9 cellular contexts compared by ENCODE assay signal in genomic region chr6:44100088-44100550, GRCh38. TPM values are rescaled to one million over a fixed set of nuclear protein-coding genes. Genes with fewer than 3 reads are reported as not detected.
A peak's percentile ranks its signal among the peaks of the same experiment; 100 is the strongest.
DNase-seq lines count a peak whose midpoint lies in the region; ATAC-seq, FAIRE-seq and TF ChIP-seq lines count a peak whose summit lies in the region.
"Had no signal": no experiment of that assay in that cellular context is flagged by ENCODE, and none has a peak within 500 bp of the region (broad histone marks: within the 10 kb centered on the region; RNA-seq: fewer than 3 reads in every experiment).

No MANE protein-coding gene starts in this region.

- TF ChIP-seq EP300 in K562 (IDR thresholded peaks at IDR 0.05; ENCODE audit: low read length) = no peak

- no peak for TF ChIP-seq POLR2A in K562 (conservative IDR thresholded peaks at IDR 0.05)

- H3K27ac ChIP-seq in K562 (ENCODE audit: extremely low read depth, low read depth, low read length) = no peak overlapping the region
- H3K27ac ChIP-seq in liver (ENCODE audit: low read depth in 1 of 2, low read length in 2 of 2) = no peak overlapping the region
- H3K27ac ChIP-seq: neutrophil had no signal

- H3K9me1 ChIP-seq in K562 (ENCODE audit: control insufficient read depth, insufficient read depth, low read length) = no peaks in the 10 kb centered on the region

- no peak overlapping the region for H3K4me2 ChIP-seq in K562 (ENCODE audit: insufficient read depth, low read length)

- POLR2A ChIA-PET in K562 (lab: Yijun Ruan, JAX) = interaction anchor here (0.6 to 1.6 kb wide), 7 partner anchors 11 to 152 kb away, joined by 3 to 5 read pairs (median 4); partner anchors contain the start of gene HSP90AB1

- H3K4me1 ChIP-seq in K562 (replicated peaks in 1 of 2; ENCODE audit: control insufficient read depth in 2 of 2, insufficient read depth in 2 of 2, low read length in 2 of 2) (peaks cover 0 to 7% of the 10 kb centered on the region in 2 experiments; a peak in 3 of 5 replicates), liver (ENCODE audit: control insufficient read depth in 4 of 4, insufficient read depth in 4 of 4, low read length in 3 of 4) (peaks cover 3 to 30% (median 17%) of the 10 kb centered on the region in 4 donors)

- FAIRE-seq in K562 (lab: Jason Lieb, UNC) = peak; percentile 75

- H3K9me3 ChIP-seq in MG63 (no peaks in the 10 kb centered on the region), K562 (replicated peaks; ENCODE audit: control insufficient read depth, insufficient read depth, low read depth, low read length) (no peaks in the 10 kb centered on the region), liver (ENCODE audit: control insufficient read depth in 4 of 4, low read length in 3 of 4) (no peaks in the 10 kb centered on the region)
- H3K9me3 ChIP-seq: neutrophil had no signal

- intact Hi-C loops in K562 (cut with micrococcal nuclease) = no loop called here

- no peak for DNase-seq in GM06990 (ENCODE audit: extremely low read depth, insufficient read length)
- peak; percentile 66 for DNase-seq in MG63
- peak; percentile 48 to 62 (median 52) for DNase-seq in K562 (ENCODE audit: extremely low read depth in 1 of 4, low spot score in 3 of 4)
- no peak for DNase-seq in activated gamma-delta T cell treated with Interleukin-2 at 50 U/mL for 16 hours
- no peak for DNase-seq in activated effector memory CD4-positive, alpha-beta T cell treated with anti-CD3 and anti-CD28 coated beads, Interleukin-2, amount 50 U/mL, for 16 hours

- H3K27me3 ChIP-seq in GM06990 (replicated peaks; ENCODE audit: control insufficient read depth, insufficient read depth, low read length) (no peaks in the 10 kb centered on the region), MG63 (no peaks in the 10 kb centered on the region), K562 (ENCODE audit: control insufficient read depth in 2 of 2, insufficient read depth in 2 of 2, low read length in 2 of 2) (no peaks in the 10 kb centered on the region), liver (ENCODE audit: control insufficient read depth in 4 of 4, insufficient read depth in 4 of 4, low read length in 3 of 4) (no peaks in the 10 kb centered on the region)
- H3K27me3 ChIP-seq: neutrophil had no signal

- peak; percentile 7 to 62; a peak in 2 of 4 replicates for TF ChIP-seq RAD21 in K562 (CRISPR knock-in tag; conservative IDR thresholded peaks at IDR 0.05 in 1 of 2, IDR thresholded peaks at IDR 0.05 in 1 of 2)
- peak; percentile 80 to 89 for TF ChIP-seq RAD21 in liver (IDR thresholded peaks at IDR 0.05)

- H2AFZ ChIP-seq in K562 (ENCODE audit: low read depth, low read length) = no peak overlapping the region

- CTCF ChIA-PET in K562 (lab: Yijun Ruan, JAX; ENCODE audit: low intra/inter-chr PET ratio) = interaction anchor here (0.5 to 1.4 kb wide), 2 partner anchors 18 to 52 kb away, joined by 3 to 6 read pairs; no protein-coding TSS in a partner anchor

- TF ChIP-seq CTCF in GM06990 (IDR thresholded peaks at IDR 0.05; ENCODE audit: insufficient read depth, low read length, poor library complexity, severe bottlenecking) (peak; percentile 66), K562 (IDR thresholded peaks at IDR 0.05 in 2 of 3, conservative IDR thresholded peaks at IDR 0.05 in 1 of 3; ENCODE audit: insufficient read depth in 2 of 3, low read depth in 1 of 3, low read length in 3 of 3) (peak; percentile 69 to 76 (median 74)), liver (IDR thresholded peaks at IDR 0.05; ENCODE audit: low read depth, low read length, missing input control) (peak; percentile 62)

- H4K20me1 ChIP-seq in K562 (replicated peaks; ENCODE audit: control insufficient read depth, insufficient read depth, low read length) = peaks cover 14% of the 10 kb centered on the region

- H3K4me3 ChIP-seq in GM06990 (replicated peaks; ENCODE audit: low read depth, low read length) (no peak overlapping the region), MG63 (no peak overlapping the region), K562 (no peak overlapping the region), liver (ENCODE audit: low read depth in 1 of 3, low read length in 3 of 3) (no peak overlapping the region)

- in situ Hi-C loops in K562 (cut with MboI) = loop anchor here (5.0 kb wide), 1 partner anchor 52 kb away; no protein-coding TSS in a partner anchor

- H3K36me3 ChIP-seq in GM06990 (ENCODE audit: control insufficient read depth, insufficient read depth, low read length) = peaks cover 18% of the 10 kb centered on the region
- peaks cover 92% of the 10 kb centered on the region for H3K36me3 ChIP-seq in MG63
- H3K36me3 ChIP-seq in K562 (ENCODE audit: control insufficient read depth, insufficient read depth, low read length) = peaks cover 69% of the 10 kb centered on the region
- H3K36me3 ChIP-seq in liver (ENCODE audit: control insufficient read depth in 4 of 4, insufficient read depth in 3 of 4, low read depth in 1 of 4, low read length in 3 of 4) = peaks cover 2 to 5% (median 3%) of the 10 kb centered on the region in 4 donors
- H3K36me3 ChIP-seq: neutrophil had no signal

- H3K79me2 ChIP-seq in K562 (ENCODE audit: control insufficient read depth, insufficient read depth, low read length) = 0 out of 3 replicates have a peak, but pooled peaks cover 5% of the 10 kb centered on the region

- WGBS in K562 (ENCODE audit: insufficient coverage, low coverage, missing lambda C conversion rate) = 54% methylated on average over 1 of the region's 1 CpG
- 33% methylated on average over 1 of the region's 1 CpG for WGBS in liver

- ATAC-seq in K562 = peak; percentile 87
- ATAC-seq in HG03442 (IDR thresholded peaks at IDR 0.05; ENCODE audit: unreplicated experiment) = no peak

- no peak overlapping the region for H3K9ac ChIP-seq in K562 (ENCODE audit: insufficient read depth in 1 of 2, low read depth in 2 of 2, low read length in 2 of 2)
- no peak overlapping the region for H3K9ac ChIP-seq in liver (ENCODE audit: low read depth in 1 of 2, low read length in 2 of 2)

- no TSS peak for BruUV-seq in K562 (replicated peaks; lab: Mats Ljungman, UMichigan)

RNA-seq across cellular contexts. Expression of gene MRPL14, which starts 27.1 kb away (rescaled TPM):
- total RNA-seq in MG63 (2014; rRNA removed; shearing (Covaris generic); ENCODE audit: low replicate concordance) = 362 and 399 TPM in 2 replicates
- 39.2 and 66.5 TPM in 2 replicates for total RNA-seq in K562 (2011; cell fraction: chromatin; rRNA removed; ENCODE audit: low replicate concordance)
- 54.2 and 60.8 TPM in 2 replicates for total RNA-seq in K562 (2011; cell fraction: nucleolus; rRNA removed)
- 55.7 and 67.6 TPM in 2 replicates for total RNA-seq in K562 (2011; cell fraction: nucleoplasm; rRNA removed)
- total RNA-seq in K562 (2014; rRNA removed) = 166 and 199 TPM in 2 replicates
- 97.5 and 126 TPM in 2 replicates for total RNA-seq in K562 (2014; rRNA removed; fragmentation: Illumina TruSeq; extraction: Trizol)
- total RNA-seq in K562 (2015; rRNA removed; fragmentation: Illumina TruSeq; extraction: Trizol) = 130 and 136 TPM in 2 replicates
- 143 and 149 TPM in 2 replicates for total RNA-seq in K562 (2021)
- polyA plus RNA-seq in K562 (2011; rRNA removed) = 145 and 165 TPM in 2 replicates
- 149 and 217 TPM in 2 replicates for polyA plus RNA-seq in K562 (2011; cell fraction: cytosol; rRNA removed)
- 68.7 and 82.6 TPM in 2 replicates for polyA plus RNA-seq in K562 (2011; cell fraction: nucleus; rRNA removed)
- polyA plus RNA-seq in K562 (2012) = 102 and 171 TPM in 2 replicates
- polyA plus RNA-seq in K562 (2014; fragmentation: Illumina TruSeq; extraction: Trizol) = 134 and 163 TPM in 2 replicates
- 100 to 1,000 TPM; 414 to 424 TPM for polyA plus RNA-seq in K562 (2014; fragmentation: Nextera tagmentation; extraction: Ambion mirVana)
- polyA plus RNA-seq in K562 (2014; rRNA removed) = 195 and 240 TPM in 2 replicates
- 39.8 and 41.8 TPM in 2 replicates for polyA minus RNA-seq in K562 (2011; rRNA and poly(A)+ RNA removed)
- 38.6 and 39.1 TPM in 2 replicates for polyA minus RNA-seq in K562 (2011; cell fraction: cytosol; rRNA and poly(A)+ RNA removed)
- 15.3 and 25.4 TPM in 2 replicates for polyA minus RNA-seq in K562 (2011; cell fraction: nucleus; rRNA and poly(A)+ RNA removed)
- total RNA-seq in liver = 10 to 100 TPM; 34.6 to 36.9 TPM
- 100 to 1,000 TPM in 1 of 2 donors, 10 to 100 TPM in 1; 44.9 to 118 TPM for polyA plus RNA-seq in liver

RNA-seq across cellular contexts. Expression of gene TMEM63B, which starts 27.2 kb away (rescaled TPM):
- total RNA-seq in MG63 (2014; rRNA removed; shearing (Covaris generic); ENCODE audit: low replicate concordance) = 18.4 and 35.3 TPM in 2 replicates
- 125 and 274 TPM in 2 replicates for total RNA-seq in K562 (2011; cell fraction: chromatin; rRNA removed; ENCODE audit: low replicate concordance)
- total RNA-seq in K562 (2011; cell fraction: nucleolus; rRNA removed) = 162 and 166 TPM in 2 replicates
- 160 TPM in 2 replicates for total RNA-seq in K562 (2011; cell fraction: nucleoplasm; rRNA removed)
- total RNA-seq in K562 (2014; rRNA removed) (12.6 and 22.5 TPM in 2 replicates), K562 (2014; rRNA removed; fragmentation: Illumina TruSeq; extraction: Trizol) (10.8 and 14.4 TPM in 2 replicates), K562 (2015; rRNA removed; fragmentation: Illumina TruSeq; extraction: Trizol) (14.0 and 14.3 TPM in 2 replicates), K562 (2021) (39.2 and 39.4 TPM in 2 replicates), liver (10 to 100 TPM; 53.8 to 64.9 TPM)
- polyA plus RNA-seq in K562 (2011; rRNA removed) (37.0 and 59.6 TPM in 2 replicates), K562 (2014; fragmentation: Illumina TruSeq; extraction: Trizol) (32.5 and 35.7 TPM in 2 replicates), K562 (2014; fragmentation: Nextera tagmentation; extraction: Ambion mirVana) (under 1 TPM; 0.14 to 0.17 TPM), K562 (2014; rRNA removed) (26.8 and 31.0 TPM in 2 replicates), liver (10 to 100 TPM in 1 of 2 donors, 1 to 10 TPM in 1; 9.6 to 21.4 TPM)
- polyA plus RNA-seq in K562 (2011; cell fraction: cytosol; rRNA removed) = 69.9 and 86.4 TPM in 2 replicates
- polyA plus RNA-seq in K562 (2011; cell fraction: nucleus; rRNA removed) = 128 and 148 TPM in 2 replicates
- 27.9 and 28.7 TPM in 2 replicates for polyA plus RNA-seq in K562 (2012)
- 52.7 and 68.9 TPM in 2 replicates for polyA minus RNA-seq in K562 (2011; rRNA and poly(A)+ RNA removed)
- 35.2 and 46.9 TPM in 2 replicates for polyA minus RNA-seq in K562 (2011; cell fraction: cytosol; rRNA and poly(A)+ RNA removed)
- 25.6 and 33.4 TPM in 2 replicates for polyA minus RNA-seq in K562 (2011; cell fraction: nucleus; rRNA and poly(A)+ RNA removed)

RNA-seq across cellular contexts. Expression of gene CAPN11, which starts 58.5 kb away (rescaled TPM):
- not detected in 2 replicates for total RNA-seq in MG63 (2014; rRNA removed; shearing (Covaris generic); ENCODE audit: low replicate concordance)
- total RNA-seq in K562 (2011; cell fraction: chromatin; rRNA removed; ENCODE audit: low replicate concordance) = 2.2 and 4.6 TPM in 2 replicates
- 1.8 and 2.5 TPM in 2 replicates for total RNA-seq in K562 (2011; cell fraction: nucleolus; rRNA removed)
- total RNA-seq in K562 (2011; cell fraction: nucleoplasm; rRNA removed) = 1.6 and 1.9 TPM in 2 replicates
- total RNA-seq in K562 (2014; rRNA removed) = 0.20 and 0.41 TPM in 2 replicates
- 0.13 and 0.18 TPM in 2 replicates for total RNA-seq in K562 (2014; rRNA removed; fragmentation: Illumina TruSeq; extraction: Trizol)
- 0.07 and 0.11 TPM in 2 replicates for total RNA-seq in K562 (2015; rRNA removed; fragmentation: Illumina TruSeq; extraction: Trizol)
- total RNA-seq in K562 (2021) = 0.07 and 0.18 TPM in 2 replicates
- polyA plus RNA-seq in K562 (2011; rRNA removed) = 0.30 and 0.46 TPM in 2 replicates
- polyA plus RNA-seq in K562 (2011; cell fraction: cytosol; rRNA removed) = 0.15 and 0.57 TPM in 2 replicates
- polyA plus RNA-seq in K562 (2011; cell fraction: nucleus; rRNA removed) = 3.4 and 5.7 TPM in 2 replicates
- 0.35 and 1.5 TPM in 2 replicates for polyA plus RNA-seq in K562 (2012)
- polyA plus RNA-seq in K562 (2014; fragmentation: Illumina TruSeq; extraction: Trizol) = 0.15 and 0.19 TPM in 2 replicates
- under 1 TPM in 1 of 2 experiments, not detected in 1; 0.03 TPM for polyA plus RNA-seq in K562 (2014; fragmentation: Nextera tagmentation; extraction: Ambion mirVana)
- 0.04 and 0.61 TPM in 2 replicates for polyA plus RNA-seq in K562 (2014; rRNA removed)
- 0.24 and 0.25 TPM in 2 replicates for polyA minus RNA-seq in K562 (2011; rRNA and poly(A)+ RNA removed)
- 0.48 TPM in 1 of 2 replicates, not detected in the other for polyA minus RNA-seq in K562 (2011; cell fraction: cytosol; rRNA and poly(A)+ RNA removed)
- polyA minus RNA-seq in K562 (2011; cell fraction: nucleus; rRNA and poly(A)+ RNA removed) = 0.67 and 0.81 TPM in 2 replicates
- under 1 TPM; 0.08 to 0.19 TPM for total RNA-seq in liver
- polyA plus RNA-seq in liver = under 1 TPM in 1 of 2 donors, not detected in 1; 0.09 TPM
- total RNA-seq: T-helper 2 cell treated with Interferon-gamma antibody and Interleukin-4, amounts not matched to agents 100 ng/mL and 5 ng/mL, for 36 hours had no signal

Comparison
In these comparisons a context has a peak if more than half of its experiments do, and no peak if none do; other contexts are left out.
1. DNase-seq: peak in MG63 (single experiment) and K562 (4 of 4); none in GM06990 (single experiment), activated gamma-delta T cell treated with Interleukin-2 at 50 U/mL for 16 hours (single experiment) and activated effector memory CD4-positive, alpha-beta T cell treated with anti-CD3 and anti-CD28 coated beads, Interleukin-2, amount 50 U/mL, for 16 hours (single experiment).
2. Peak in every context shown above with its lines, with median percentiles within 50 percentile points of each other: CTCF ChIP-seq.